Comparison of ENCODE assay signal across 8 cellular contexts in genomic region chr2:84958135-84959044, GRCh38. TPM values are rescaled to one million over a fixed set of nuclear protein-coding genes. Genes with fewer than 3 reads are reported as not detected.
A peak's percentile ranks its signal among the peaks of the same experiment; 100 is the strongest.
DNase-seq lines count a peak whose midpoint lies in the region; ATAC-seq and TF ChIP-seq lines count a peak whose summit lies in the region.

No MANE protein-coding gene starts in this region.

- H3K36me3 Mint-ChIP-seq in MCF 10A (ENCODE audit: insufficient read depth, unreplicated experiment) = peaks cover 27% of the 10 kb centered on the region

- no peaks in the 10 kb centered on the region for H3K9me3 ChIP-seq in lower lobe of right lung

- peak overlapping the region; percentile 54 for H3K4me3 Mint-ChIP-seq in MCF 10A (ENCODE audit: unreplicated experiment)

- H3K9me3 Mint-ChIP-seq in MCF 10A (ENCODE audit: unreplicated experiment) = peaks cover 7% of the 10 kb centered on the region

- BruUV-seq in MCF 10A (replicated peaks; lab: Mats Ljungman, UMichigan) = TSS peak; percentile 86

- no peak overlapping the region for H3K27ac ChIP-seq in lower lobe of right lung

- DNase-seq in GM03348 (ENCODE audit: low spot score) (peak; percentile 66), NCI-H2081 treated with DMSO at 0.1 percent for 48 hours (lab: John Stamatoyannopoulos, UW) (peak; percentile 90), MCF 10A (ENCODE audit: unreplicated experiment) (peak; percentile 97), lower lobe of right lung (peak; percentile 50), cerebellar nuclear complex (lab: John Stamatoyannopoulos, UW) (no peak), ureter (ENCODE audit: low spot score) (no peak)

- no peak overlapping the region for H3K4me3 ChIP-seq in lower lobe of right lung

- H3K36me3 ChIP-seq in lower lobe of right lung = no peaks in the 10 kb centered on the region

- ATAC-seq in lower lobe of right lung = peak; percentile 75 to 87
- no peak for ATAC-seq in GM18867 (IDR thresholded peaks at IDR 0.05; ENCODE audit: unreplicated experiment)
- no peak for ATAC-seq in GM18520 (IDR thresholded peaks at IDR 0.05; ENCODE audit: unreplicated experiment)

- TF ChIP-seq CTCF in MCF 10A (IDR thresholded peaks at IDR 0.05; ENCODE audit: unreplicated experiment) (no peak), lower lobe of right lung (IDR thresholded peaks at IDR 0.05) (no peak)

- CTCF ChIA-PET in MCF 10A (lab: Yijun Ruan, JAX) = interaction anchor here (0.6 to 3.5 kb wide), 14 partner anchors 9 to 610 kb away, joined by 3 to 23 read pairs (median 3); no protein-coding TSS in a partner anchor

- peaks cover 37% of the 10 kb centered on the region for H3K4me1 Mint-ChIP-seq in MCF 10A (ENCODE audit: insufficient read depth, unreplicated experiment)

- peak overlapping the region; percentile 98 for H3K27ac Mint-ChIP-seq in MCF 10A (ENCODE audit: low read depth, unreplicated experiment)

- peaks cover 8% of the 10 kb centered on the region for H3K4me1 ChIP-seq in lower lobe of right lung

- intact Hi-C loops in MCF 10A (cut with micrococcal nuclease) (loop anchor here (1.0 to 2.0 kb wide), 2 partner anchors 33 to 56 kb away; no protein-coding TSS in a partner anchor), lower lobe of right lung (cut with DNase I) (no loop called here)

- no peaks in the 10 kb centered on the region for H3K27me3 ChIP-seq in lower lobe of right lung (ENCODE audit: low read depth)

- H3K27me3 Mint-ChIP-seq in MCF 10A (ENCODE audit: insufficient read depth, unreplicated experiment) = no peaks in the 10 kb centered on the region

- POLR2A ChIA-PET in MCF 10A (lab: Yijun Ruan, JAX) = interaction anchor here (0.5 to 8.1 kb wide), 21 partner anchors 13 to 869 kb away, joined by 3 to 198 read pairs (median 6); partner anchors contain the start of genes ELMOD3, KCMF1, RETSAT and TGOLN2

RNA-seq across cellular contexts. Expression of gene KCMF1, which starts 12.6 kb away (rescaled TPM):
- 169 and 170 TPM in 2 replicates for total RNA-seq in MCF 10A (2022)
- total RNA-seq in lower lobe of right lung = 64.2 TPM
- total RNA-seq in ureter = 55.2 TPM

RNA-seq across cellular contexts. Expression of gene TMSB10, which starts 52.9 kb away (rescaled TPM):
- total RNA-seq in MCF 10A (2022) (3,313 and 3,349 TPM in 2 replicates), lower lobe of right lung (1,739 TPM), ureter (1,066 TPM)

Comparison
In these comparisons a context has a peak if more than half of its experiments do, and no peak if none do; other contexts are left out.
1. DNase-seq: peak in GM03348 (single experiment), NCI-H2081 treated with DMSO at 0.1 percent for 48 hours (single experiment), MCF 10A (single experiment) and lower lobe of right lung (single experiment); none in cerebellar nuclear complex (0 of 2) and ureter (single experiment).
2. ATAC-seq: peak in lower lobe of right lung (2 of 2); none in GM18867 (single experiment) and GM18520 (single experiment).